8 cellular contexts compared by ENCODE assay signal in the genomic region with DNA sequence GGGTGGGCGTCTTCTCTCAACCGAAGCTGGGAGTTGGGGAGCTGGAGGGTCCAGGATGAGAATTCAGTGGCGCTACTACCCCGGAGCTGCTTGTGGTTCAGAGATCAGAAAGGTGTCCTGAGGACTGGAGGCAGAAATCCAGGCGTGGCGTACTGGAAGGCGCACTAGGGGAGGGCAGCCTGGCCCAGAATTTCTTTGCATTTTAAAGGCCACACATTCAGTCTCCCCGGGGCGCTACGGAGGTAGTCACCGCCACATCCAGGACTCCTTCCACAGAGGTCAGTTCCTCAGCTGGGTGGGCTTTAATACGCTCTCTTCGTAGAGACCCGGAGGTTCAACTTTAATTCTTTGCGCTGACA. TPM values are rescaled to one million over a fixed set of nuclear protein-coding genes. Genes with fewer than 3 reads are reported as not detected.
DNase-seq lines count a peak whose midpoint lies in the region; ATAC-seq, FAIRE-seq and TF ChIP-seq lines count a peak whose summit lies in the region.

No MANE protein-coding gene starts in this region.

- peaks cover 34% of the 10 kb centered on the region for H3K4me1 Mint-ChIP-seq in T-helper 17 cell

- H3K36me3 Mint-ChIP-seq in T-helper 17 cell (ENCODE audit: low read depth), result no peaks in the 10 kb centered on the region

- CTCF ChIA-PET in A673 (lab: Charles Lee), result interaction anchor here (0.5 kb wide), 1 partner anchor 99 kb away, joined by 15 read pairs; no protein-coding TSS in a partner anchor

- H3K9me3 ChIP-seq in A673 (ENCODE audit: low read depth, low read length, poor library complexity, severe bottlenecking) (no peaks in the 10 kb centered on the region), T-helper 17 cell (ENCODE audit: control insufficient read depth, low read length, poor library complexity, severe bottlenecking) (no peaks in the 10 kb centered on the region), pancreas (no peaks in the 10 kb centered on the region)

- H3K4me1 ChIP-seq in A673 (ENCODE audit: insufficient read depth, low read length, poor library complexity, severe bottlenecking), result no peaks in the 10 kb centered on the region
- peaks cover 11 to 16% (median 15%) of the 10 kb centered on the region in 3 donors for H3K4me1 ChIP-seq in pancreas

- peak; percentile 5 for ATAC-seq in GM18873 (IDR thresholded peaks at IDR 0.05; ENCODE audit: low FRiP score, unreplicated experiment)
- ATAC-seq in HG03135 (IDR thresholded peaks at IDR 0.05; ENCODE audit: unreplicated experiment), result peak; percentile 25
- ATAC-seq in T-helper 17 cell, result peak; percentile 13
- peak; percentile 43 to 59 (median 50) for ATAC-seq in pancreas
- no peak for ATAC-seq in omental fat pad (ENCODE audit: low FRiP score)

- TF ChIP-seq CTCF in A673 (conservative IDR thresholded peaks at IDR 0.05; ENCODE audit: low read depth, low read length) (no peak), fibroblast of the aortic adventitia (IDR thresholded peaks at IDR 0.05; ENCODE audit: insufficient read depth, low read length) (no peak), pancreas (IDR thresholded peaks at IDR 0.05) (no peak), omental fat pad (IDR thresholded peaks at IDR 0.05) (no peak)

- peak overlapping the region; percentile 45 for H3K4me3 ChIP-seq in A673 (ENCODE audit: low read depth, low read length, poor library complexity, severe bottlenecking)
- H3K4me3 ChIP-seq in fibroblast of the aortic adventitia (ENCODE audit: low read depth, low read length), result peak overlapping the region; percentile 59
- peak overlapping the region; percentile 71 to 84 (median 82) for H3K4me3 ChIP-seq in pancreas

- H3K27me3 ChIP-seq in A673 (replicated peaks; ENCODE audit: insufficient read depth, low read depth, low read length, poor library complexity) (peaks cover 21% of the 10 kb centered on the region), pancreas (no peaks in the 10 kb centered on the region)

- 1% methylated on average over 15 of the region's 15 CpGs for WGBS in pancreas, 2 donors

- no peaks in the 10 kb centered on the region for H3K27me3 Mint-ChIP-seq in T-helper 17 cell

- DNase-seq in A673 (ENCODE audit: low spot score) (no peak), T-helper 17 cell (peak in 1 of 3 donors; percentile 6), fibroblast of the aortic adventitia (ENCODE audit: low read depth) (no peak), pancreas (no peak), omental fat pad (ENCODE audit: low spot score) (no peak), GM19240 (ENCODE audit: insufficient read length, low spot score) (no peak)

- peak overlapping the region; percentile 84 for H3K27ac Mint-ChIP-seq in T-helper 17 cell

- FAIRE-seq in pancreas (lab: Jason Lieb, UNC), result no peak

- intact Hi-C loops in A673 (cut with micrococcal nuclease; ENCODE audit: unreplicated experiment) (no loop called here), pancreas (cut with DNase I) (loop anchor here in 1 of 3 donors (10.0 kb wide), 1 partner anchor 53 kb away; no protein-coding TSS in a partner anchor)

- POLR2A ChIA-PET in A673 (lab: Charles Lee; ENCODE audit: low non-redundant PET), result no interaction called here

- no peak overlapping the region for H3K27ac ChIP-seq in A673 (ENCODE audit: low read depth, low read length, poor library complexity, severe bottlenecking)
- H3K27ac ChIP-seq in pancreas, result peak overlapping the region; percentile 85 to 94 (median 89)

- H3K36me3 ChIP-seq in A673 (ENCODE audit: insufficient read depth, low read length, poor library complexity, severe bottlenecking), result no peaks in the 10 kb centered on the region
- no peaks in the 10 kb centered on the region for H3K36me3 ChIP-seq in pancreas

- H3K4me3 Mint-ChIP-seq in T-helper 17 cell, result peak overlapping the region; percentile 87

- no TSS peak for BruUV-seq in A673 (replicated peaks; lab: Mats Ljungman, UMichigan)

RNA-seq across cellular contexts. Expression of gene MCTP2, which starts 0.3 kb away (rescaled TPM):
- total RNA-seq in A673 (2021) (0.19 and 0.33 TPM in 2 replicates), T-helper 17 cell (10 to 100 TPM; 16.2 to 23.1 TPM), fibroblast of the aortic adventitia (ENCODE audit: low replicate concordance) (3.9 and 6.0 TPM in 2 replicates), pancreas (10 to 100 TPM; 13.0 to 21.4 (median 15.0) TPM), omental fat pad (10 to 100 TPM; 24.6 to 78.1 (median 40.3) TPM)
- 1 to 10 TPM; 3.7 to 5.6 TPM for polyA plus RNA-seq in pancreas
